ENCODE assay signal across 25 cellular contexts in the genomic region with DNA sequence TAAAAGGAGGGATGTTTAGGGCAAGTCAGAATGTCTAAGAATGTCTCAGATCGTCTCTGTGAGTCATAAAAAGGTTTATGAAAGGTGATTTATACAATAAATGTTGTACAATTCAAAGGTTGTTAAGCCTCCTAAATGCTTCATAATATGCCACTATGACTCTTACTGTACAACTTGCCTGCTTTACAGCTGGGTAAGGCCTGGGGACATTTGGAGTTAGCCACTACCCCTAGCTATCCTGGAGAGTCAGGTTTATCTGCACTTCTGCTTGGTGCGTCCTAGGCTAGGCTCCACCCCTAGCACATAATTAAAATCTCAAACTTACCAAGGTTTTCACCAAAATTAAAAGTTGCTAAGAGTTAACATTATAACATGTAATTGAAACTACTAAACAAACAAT.
"Had no signal": no experiment of that assay in that cellular context is flagged by ENCODE, and none has a peak within 500 bp of the region (broad histone marks: within the 10 kb centered on the region; RNA-seq: fewer than 3 reads in every experiment).

No MANE protein-coding gene starts in this region.

- H3K9me3 ChIP-seq: testis, thoracic aorta, tibial artery, upper lobe of right lung, uterus had no signal

- H3K27me3 ChIP-seq: stomach, suprapubic skin, testis, tibial artery, tibial nerve, transverse colon, upper lobe of left lung, upper lobe of right lung, uterus, vagina had no signal

- H3K36me3 ChIP-seq: stomach, suprapubic skin, thoracic aorta, tibial artery, tibial nerve, transverse colon, upper lobe of left lung, upper lobe of right lung, uterus, vagina had no signal

- H3K27ac ChIP-seq: stomach, suprapubic skin, testis, thoracic aorta, tibial artery, tibial nerve, transverse colon, upper lobe of left lung, upper lobe of right lung, uterus, vagina had no signal

- DNase-seq: stimulated activated CD4-positive, alpha-beta T cell treated with anti-CD3 and anti-CD28 coated beads, Interleukin-2, amount 100 ng/mL, for 48 hours; stimulated activated CD4-positive, alpha-beta T cell treated with anti-CD3 and anti-CD28 coated beads, Interleukin-4, amount 100 ng/mL, for 1 hour; stimulated activated CD4-positive, alpha-beta T cell treated with anti-CD3 and anti-CD28 coated beads, Interleukin-4, amount 100 ng/mL, for 24 hours; stimulated activated CD4-positive, alpha-beta T cell treated with anti-CD3 and anti-CD28 coated beads, Interleukin-4, amount 100 ng/mL, for 4 hours; stimulated activated CD8-positive, alpha-beta memory T cell treated with anti-CD3 and anti-CD28 coated beads, Interleukin-4, amount 100 ng/mL, for 48 hours; stimulated activated naive B cell treated with anti-CD40 and anti-IgM and Interleukin-4, amounts not matched to agents 10 μg/mL and 1 μg/mL and 100 μg/mL, for 72 hours; stimulated activated naive CD4-positive, alpha-beta T cell; stimulated activated naive CD4-positive, alpha-beta T cell treated with Interleukin-2 at 50 U/mL for 16 hours; stimulated activated naive CD8-positive, alpha-beta T cell treated with anti-CD3 and anti-CD28 coated beads, Interleukin-15, amount 100 ng/mL, for 72 hours; stimulated activated naive CD8-positive, alpha-beta T cell treated with anti-CD3 and anti-CD28 coated beads, Interleukin-15, Interleukin-2, amounts not matched to agents 100 U/mL and 50 U/mL, for 24 hours; stomach; substantia nigra; testis; tibial artery; transverse colon; trophoblast cell; upper lobe of left lung; upper lobe of right lung; uterus had no signal

- H3K4me3 ChIP-seq: stomach, suprapubic skin, testis, thoracic aorta, tibial artery, tibial nerve, transverse colon, upper lobe of left lung, upper lobe of right lung, uterus, vagina had no signal

- H3K4me1 ChIP-seq: stomach, suprapubic skin, testis, tibial artery, tibial nerve, transverse colon, upper lobe of left lung, upper lobe of right lung, uterus, vagina had no signal

- ATAC-seq: stimulated activated effector memory CD8-positive, alpha-beta T cell treated with anti-CD3 and anti-CD28 coated beads, Interleukin-12 subunit alpha, Interleukin-12 subunit beta, amount 100 ng/mL, for 72 hours; stimulated activated memory B cell treated with anti-CD40 and anti-IgM and Interleukin-4, amounts not matched to agents 10 μg/mL and 1 μg/mL and 100 μg/mL, for 72 hours; stimulated activated naive B cell treated with anti-CD40 and anti-IgM and Interleukin-4, amounts not matched to agents 10 μg/mL and 1 μg/mL and 100 μg/mL, for 72 hours; stimulated activated naive CD8-positive, alpha-beta T cell treated with anti-CD3 and anti-CD28 coated beads, Interleukin-15, amount 100 ng/mL, for 72 hours; stimulated activated naive CD8-positive, alpha-beta T cell treated with anti-CD3 and anti-CD28 coated beads, Interleukin-15, Interleukin-2, amounts not matched to agents 100 U/mL and 50 U/mL, for 24 hours; upper lobe of right lung had no signal
